8 cellular contexts compared by ENCODE assay signal in genomic region chr1:230867119-230867902, GRCh38. TPM values are rescaled to one million over a fixed set of nuclear protein-coding genes. Genes with fewer than 3 reads are reported as not detected.
DNase-seq lines count a peak whose midpoint lies in the region; ATAC-seq and TF ChIP-seq lines count a peak whose summit lies in the region.

No MANE protein-coding gene starts in this region.

- whole genome bisulfite sequencing in esophagus muscularis mucosa, result 19% methylated on average over 16 of the region's 17 CpGs

- H3K4me3 ChIP-seq in SJSA1, result peak overlapping the region; percentile 97
- H3K4me3 ChIP-seq in esophagus muscularis mucosa, result peak overlapping the region; percentile 88 to 100 (median 95)
- peak overlapping the region; percentile 87 for H3K4me3 ChIP-seq in osteoblast (ENCODE audit: insufficient read depth, low read length)

- no peak overlapping the region for H2AFZ ChIP-seq in osteoblast (ENCODE audit: low read length)

- TF ChIP-seq CTCF in esophagus muscularis mucosa (IDR thresholded peaks at IDR 0.05) (no peak), osteoblast (IDR thresholded peaks at IDR 0.05; ENCODE audit: extremely low read depth, low read depth, low read length) (no peak)

- H3K4me1 ChIP-seq in SJSA1 (replicated peaks) (peaks cover 43% of the 10 kb centered on the region), esophagus muscularis mucosa (peaks cover 44 to 71% (median 60%) of the 10 kb centered on the region in 4 donors), osteoblast (ENCODE audit: insufficient read depth, low read length) (peaks cover 55% of the 10 kb centered on the region)

- in situ Hi-C loops in G401 (cut with HindIII; ENCODE audit: low sequenced_read_pairs), result no loop called here

- H3K36me3 ChIP-seq in SJSA1, result peaks cover 21% of the 10 kb centered on the region
- H3K36me3 ChIP-seq in esophagus muscularis mucosa, result no peaks in the 10 kb centered on the region
- peaks cover 24% of the 10 kb centered on the region for H3K36me3 ChIP-seq in osteoblast (ENCODE audit: insufficient read depth, low read length)

- no peak for ATAC-seq in HG03045 (IDR thresholded peaks at IDR 0.05; ENCODE audit: unreplicated experiment)
- no peak for ATAC-seq in GM18858 (IDR thresholded peaks at IDR 0.05; ENCODE audit: unreplicated experiment)
- ATAC-seq in HG02610 (IDR thresholded peaks at IDR 0.05; ENCODE audit: unreplicated experiment), result no peak

- H4K20me1 ChIP-seq in osteoblast (ENCODE audit: insufficient read depth, low read length), result peaks cover 35% of the 10 kb centered on the region

- H3K27me3 ChIP-seq in SJSA1 (replicated peaks) (no peaks in the 10 kb centered on the region), esophagus muscularis mucosa (no peaks in the 10 kb centered on the region), osteoblast (ENCODE audit: insufficient read depth, low read length) (no peaks in the 10 kb centered on the region)

- no peak for TF ChIP-seq POLR2A in esophagus muscularis mucosa (IDR thresholded peaks at IDR 0.05; ENCODE audit: low read depth)

- H3K4me2 ChIP-seq in osteoblast (ENCODE audit: insufficient read depth, low read length), result peak overlapping the region; percentile 95

- intact Hi-C loops in esophagus muscularis mucosa (cut with DNase I), result no loop called here

- DNase-seq in G401 (ENCODE audit: low spot score) (peak; percentile 42), SJSA1 (ENCODE audit: low read depth in 1 of 2, low spot score in 2 of 2) (peak in 1 of 2 experiments; percentile 47), esophagus muscularis mucosa (ENCODE audit: extremely low spot score) (no peak), osteoblast (ENCODE audit: insufficient read length, low spot score, missing footprints) (peak; percentile 91), DMS53 (lab: John Stamatoyannopoulos, UW) (no peak)

- H3K9me3 ChIP-seq in SJSA1 (replicated peaks) (no peaks in the 10 kb centered on the region), esophagus muscularis mucosa (no peaks in the 10 kb centered on the region), osteoblast (ENCODE audit: low read depth, low read length) (no peaks in the 10 kb centered on the region)

- H3K27ac ChIP-seq in SJSA1 (peak overlapping the region; percentile 27), esophagus muscularis mucosa (replicated peaks in 1 of 4) (peak overlapping the region; percentile 86 to 97 (median 91)), osteoblast (ENCODE audit: low read depth, low read length) (peak overlapping the region; percentile 66)

- H3K79me2 ChIP-seq in osteoblast (ENCODE audit: insufficient read depth, low read length), result peaks cover 60% of the 10 kb centered on the region

- no peak for TF ChIP-seq EP300 in esophagus muscularis mucosa (IDR thresholded peaks at IDR 0.05)

RNA-seq across cellular contexts. Expression of gene C1orf198, which starts 1.0 kb away (rescaled TPM):
- 22.6 and 35.6 TPM in 2 replicates for total RNA-seq in G401 (2014; rRNA removed; shearing (Covaris generic))
- 94.1 and 156 TPM in 2 replicates for total RNA-seq in SJSA1 (2014; rRNA removed; shearing (Covaris generic))
- total RNA-seq in esophagus muscularis mucosa (100 to 1,000 TPM in 3 of 4 donors, 10 to 100 TPM in 1; 95.6 to 214 (median 140) TPM), osteoblast (251 and 352 TPM in 2 replicates)

Comparison
In these comparisons a context has a peak if more than half of its experiments do, and no peak if none do; other contexts are left out.
1. DNase-seq: peak in G401 (single experiment) and osteoblast (single experiment); none in esophagus muscularis mucosa (single experiment) and DMS53 (single experiment).
2. H3K27ac ChIP-seq: peak in every context shown above with its lines; median percentile 91 in esophagus muscularis mucosa; 66 in osteoblast; 27 in SJSA1.
3. Peak in every context shown above with its lines, with median percentiles within 50 percentile points of each other: H3K4me3 ChIP-seq.